ENCODE assay signal across 1 cellular context in genomic region chr1:116762781-116763115, GRCh38.
TF ChIP-seq lines count a peak whose summit lies in the region.

No MANE protein-coding gene starts in this region.

TF ChIP-seq in K562, 482 proteins besides CTCF, POLR2A, EP300 and RAD21 (continued from another document and continues in another):
- TF ChIP-seq, protein P1, sequence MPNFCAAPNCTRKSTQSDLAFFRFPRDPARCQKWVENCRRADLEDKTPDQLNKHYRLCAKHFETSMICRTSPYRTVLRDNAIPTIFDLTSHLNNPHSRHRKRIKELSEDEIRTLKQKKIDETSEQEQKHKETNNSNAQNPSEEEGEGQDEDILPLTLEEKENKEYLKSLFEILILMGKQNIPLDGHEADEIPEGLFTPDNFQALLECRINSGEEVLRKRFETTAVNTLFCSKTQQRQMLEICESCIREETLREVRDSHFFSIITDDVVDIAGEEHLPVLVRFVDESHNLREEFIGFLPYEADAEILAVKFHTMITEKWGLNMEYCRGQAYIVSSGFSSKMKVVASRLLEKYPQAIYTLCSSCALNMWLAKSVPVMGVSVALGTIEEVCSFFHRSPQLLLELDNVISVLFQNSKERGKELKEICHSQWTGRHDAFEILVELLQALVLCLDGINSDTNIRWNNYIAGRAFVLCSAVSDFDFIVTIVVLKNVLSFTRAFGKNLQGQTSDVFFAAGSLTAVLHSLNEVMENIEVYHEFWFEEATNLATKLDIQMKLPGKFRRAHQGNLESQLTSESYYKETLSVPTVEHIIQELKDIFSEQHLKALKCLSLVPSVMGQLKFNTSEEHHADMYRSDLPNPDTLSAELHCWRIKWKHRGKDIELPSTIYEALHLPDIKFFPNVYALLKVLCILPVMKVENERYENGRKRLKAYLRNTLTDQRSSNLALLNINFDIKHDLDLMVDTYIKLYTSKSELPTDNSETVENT (CRISPR knock-in tag; IDR thresholded peaks at IDR 0.05) = no peak
- TF ChIP-seq ZNF408 (CRISPR knock-in tag; IDR thresholded peaks at IDR 0.05; ENCODE audit: low read depth) = no peak
- TF ChIP-seq HDAC2 (IDR thresholded peaks at IDR 0.05) = no peak
- peak; percentile 24; the same call in 1 of the 2 replicates for TF ChIP-seq EP400 (IDR thresholded peaks at IDR 0.05)
- TF ChIP-seq ZNF830 (CRISPR knock-in tag; IDR thresholded peaks at IDR 0.05) = no peak
- no peak for TF ChIP-seq EGR1 (conservative IDR thresholded peaks at IDR 0.05)
- peak; percentile 45 to 84 for TF ChIP-seq E2F6 (IDR thresholded peaks at IDR 0.05; ENCODE audit: borderline replicate concordance in 1 of 2, extremely low read depth in 1 of 2, insufficient read depth in 1 of 2, insufficient read length in 1 of 2, low read depth in 1 of 2, low read length in 1 of 2, poor library complexity in 1 of 2, severe bottlenecking in 1 of 2)
- no peak for TF ChIP-seq RBM15 (IDR thresholded peaks at IDR 0.05; ENCODE audit: insufficient read depth, low read length)
- TF ChIP-seq FOXJ2 (tag; IDR thresholded peaks at IDR 0.05) = no peak
- TF ChIP-seq STAG1 (CRISPR knock-in tag; IDR thresholded peaks at IDR 0.05; ENCODE audit: borderline replicate concordance) = no peak
- TF ChIP-seq, protein P2, sequence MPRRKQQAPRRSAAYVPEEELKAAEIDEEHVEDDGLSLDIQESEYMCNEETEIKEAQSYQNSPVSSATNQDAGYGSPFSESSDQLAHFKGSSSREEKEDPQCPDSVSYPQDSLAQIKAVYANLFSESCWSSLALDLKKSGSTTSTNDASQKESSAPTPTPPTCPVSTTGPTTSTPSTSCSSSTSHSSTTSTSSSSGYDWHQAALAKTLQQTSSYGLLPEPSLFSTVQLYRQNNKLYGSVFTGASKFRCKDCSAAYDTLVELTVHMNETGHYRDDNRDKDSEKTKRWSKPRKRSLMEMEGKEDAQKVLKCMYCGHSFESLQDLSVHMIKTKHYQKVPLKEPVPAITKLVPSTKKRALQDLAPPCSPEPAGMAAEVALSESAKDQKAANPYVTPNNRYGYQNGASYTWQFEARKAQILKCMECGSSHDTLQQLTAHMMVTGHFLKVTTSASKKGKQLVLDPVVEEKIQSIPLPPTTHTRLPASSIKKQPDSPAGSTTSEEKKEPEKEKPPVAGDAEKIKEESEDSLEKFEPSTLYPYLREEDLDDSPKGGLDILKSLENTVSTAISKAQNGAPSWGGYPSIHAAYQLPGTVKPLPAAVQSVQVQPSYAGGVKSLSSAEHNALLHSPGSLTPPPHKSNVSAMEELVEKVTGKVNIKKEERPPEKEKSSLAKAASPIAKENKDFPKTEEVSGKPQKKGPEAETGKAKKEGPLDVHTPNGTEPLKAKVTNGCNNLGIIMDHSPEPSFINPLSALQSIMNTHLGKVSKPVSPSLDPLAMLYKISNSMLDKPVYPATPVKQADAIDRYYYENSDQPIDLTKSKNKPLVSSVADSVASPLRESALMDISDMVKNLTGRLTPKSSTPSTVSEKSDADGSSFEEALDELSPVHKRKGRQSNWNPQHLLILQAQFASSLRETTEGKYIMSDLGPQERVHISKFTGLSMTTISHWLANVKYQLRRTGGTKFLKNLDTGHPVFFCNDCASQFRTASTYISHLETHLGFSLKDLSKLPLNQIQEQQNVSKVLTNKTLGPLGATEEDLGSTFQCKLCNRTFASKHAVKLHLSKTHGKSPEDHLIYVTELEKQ (CRISPR knock-in tag; IDR thresholded peaks at IDR 0.05) = 0 out of 2 replicates have a peak, but pooled peaks have one; percentile 12
- no peak for TF ChIP-seq MCM3 (IDR thresholded peaks at IDR 0.05)
- no peak for TF ChIP-seq NEUROD1 (IDR thresholded peaks at IDR 0.05; ENCODE audit: borderline replicate concordance, low read depth, low read length, partially characterized antibody)
- TF ChIP-seq RBM14 (IDR thresholded peaks at IDR 0.05; ENCODE audit: borderline replicate concordance, insufficient read depth, low read depth, low read length) = no peak
- TF ChIP-seq ZNF785 (CRISPR knock-in tag; IDR thresholded peaks at IDR 0.05) = no peak
- TF ChIP-seq MEF2A (IDR thresholded peaks at IDR 0.05; ENCODE audit: control insufficient read depth, low read depth, low read length) = no peak
- TF ChIP-seq SMAD4 (CRISPR knock-in tag; conservative IDR thresholded peaks at IDR 0.05) = peak; percentile 34; the same call in 1 of the 2 replicates
- TF ChIP-seq ARID3A (IDR thresholded peaks at IDR 0.05; ENCODE audit: borderline replicate concordance, low read depth, low read length) = no peak
- TF ChIP-seq, protein P3, sequence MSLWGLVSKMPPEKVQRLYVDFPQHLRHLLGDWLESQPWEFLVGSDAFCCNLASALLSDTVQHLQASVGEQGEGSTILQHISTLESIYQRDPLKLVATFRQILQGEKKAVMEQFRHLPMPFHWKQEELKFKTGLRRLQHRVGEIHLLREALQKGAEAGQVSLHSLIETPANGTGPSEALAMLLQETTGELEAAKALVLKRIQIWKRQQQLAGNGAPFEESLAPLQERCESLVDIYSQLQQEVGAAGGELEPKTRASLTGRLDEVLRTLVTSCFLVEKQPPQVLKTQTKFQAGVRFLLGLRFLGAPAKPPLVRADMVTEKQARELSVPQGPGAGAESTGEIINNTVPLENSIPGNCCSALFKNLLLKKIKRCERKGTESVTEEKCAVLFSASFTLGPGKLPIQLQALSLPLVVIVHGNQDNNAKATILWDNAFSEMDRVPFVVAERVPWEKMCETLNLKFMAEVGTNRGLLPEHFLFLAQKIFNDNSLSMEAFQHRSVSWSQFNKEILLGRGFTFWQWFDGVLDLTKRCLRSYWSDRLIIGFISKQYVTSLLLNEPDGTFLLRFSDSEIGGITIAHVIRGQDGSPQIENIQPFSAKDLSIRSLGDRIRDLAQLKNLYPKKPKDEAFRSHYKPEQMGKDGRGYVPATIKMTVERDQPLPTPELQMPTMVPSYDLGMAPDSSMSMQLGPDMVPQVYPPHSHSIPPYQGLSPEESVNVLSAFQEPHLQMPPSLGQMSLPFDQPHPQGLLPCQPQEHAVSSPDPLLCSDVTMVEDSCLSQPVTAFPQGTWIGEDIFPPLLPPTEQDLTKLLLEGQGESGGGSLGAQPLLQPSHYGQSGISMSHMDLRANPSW (CRISPR knock-in tag; IDR thresholded peaks at IDR 0.05) = no peak
- no peak for TF ChIP-seq GATAD2A (IDR thresholded peaks at IDR 0.05)
- no peak for TF ChIP-seq MAX (CRISPR knock-in tag; IDR thresholded peaks at IDR 0.05)
- TF ChIP-seq NR2C1 (IDR thresholded peaks at IDR 0.05) = no peak
- peak; percentile 56; the same call in 1 of the 2 replicates for TF ChIP-seq NR2C1 (tag; IDR thresholded peaks at IDR 0.05)
- peak; percentile 38; the same call in 1 of the 2 replicates for TF ChIP-seq GABPA (tag; conservative IDR thresholded peaks at IDR 0.05; ENCODE audit: low read depth)
- peak; percentile 77 for TF ChIP-seq L3MBTL2 (IDR thresholded peaks at IDR 0.05)
- TF ChIP-seq, protein P4, sequence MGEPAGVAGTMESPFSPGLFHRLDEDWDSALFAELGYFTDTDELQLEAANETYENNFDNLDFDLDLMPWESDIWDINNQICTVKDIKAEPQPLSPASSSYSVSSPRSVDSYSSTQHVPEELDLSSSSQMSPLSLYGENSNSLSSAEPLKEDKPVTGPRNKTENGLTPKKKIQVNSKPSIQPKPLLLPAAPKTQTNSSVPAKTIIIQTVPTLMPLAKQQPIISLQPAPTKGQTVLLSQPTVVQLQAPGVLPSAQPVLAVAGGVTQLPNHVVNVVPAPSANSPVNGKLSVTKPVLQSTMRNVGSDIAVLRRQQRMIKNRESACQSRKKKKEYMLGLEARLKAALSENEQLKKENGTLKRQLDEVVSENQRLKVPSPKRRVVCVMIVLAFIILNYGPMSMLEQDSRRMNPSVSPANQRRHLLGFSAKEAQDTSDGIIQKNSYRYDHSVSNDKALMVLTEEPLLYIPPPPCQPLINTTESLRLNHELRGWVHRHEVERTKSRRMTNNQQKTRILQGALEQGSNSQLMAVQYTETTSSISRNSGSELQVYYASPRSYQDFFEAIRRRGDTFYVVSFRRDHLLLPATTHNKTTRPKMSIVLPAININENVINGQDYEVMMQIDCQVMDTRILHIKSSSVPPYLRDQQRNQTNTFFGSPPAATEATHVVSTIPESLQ (CRISPR knock-in tag; IDR thresholded peaks at IDR 0.05) = 0 out of 2 replicates have a peak, but pooled peaks have one; percentile 14
- TF ChIP-seq, protein P5, sequence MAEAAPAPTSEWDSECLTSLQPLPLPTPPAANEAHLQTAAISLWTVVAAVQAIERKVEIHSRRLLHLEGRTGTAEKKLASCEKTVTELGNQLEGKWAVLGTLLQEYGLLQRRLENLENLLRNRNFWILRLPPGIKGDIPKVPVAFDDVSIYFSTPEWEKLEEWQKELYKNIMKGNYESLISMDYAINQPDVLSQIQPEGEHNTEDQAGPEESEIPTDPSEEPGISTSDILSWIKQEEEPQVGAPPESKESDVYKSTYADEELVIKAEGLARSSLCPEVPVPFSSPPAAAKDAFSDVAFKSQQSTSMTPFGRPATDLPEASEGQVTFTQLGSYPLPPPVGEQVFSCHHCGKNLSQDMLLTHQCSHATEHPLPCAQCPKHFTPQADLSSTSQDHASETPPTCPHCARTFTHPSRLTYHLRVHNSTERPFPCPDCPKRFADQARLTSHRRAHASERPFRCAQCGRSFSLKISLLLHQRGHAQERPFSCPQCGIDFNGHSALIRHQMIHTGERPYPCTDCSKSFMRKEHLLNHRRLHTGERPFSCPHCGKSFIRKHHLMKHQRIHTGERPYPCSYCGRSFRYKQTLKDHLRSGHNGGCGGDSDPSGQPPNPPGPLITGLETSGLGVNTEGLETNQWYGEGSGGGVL (CRISPR knock-in tag; IDR thresholded peaks at IDR 0.05) = no peak
- no peak for TF ChIP-seq ZEB2 (IDR thresholded peaks at IDR 0.05)
- no peak for TF ChIP-seq ZNF354B (CRISPR knock-in tag; IDR thresholded peaks at IDR 0.05)
- 0 out of 2 replicates have a peak, but pooled peaks have one; percentile 27 for TF ChIP-seq ZFX (CRISPR knock-in tag; IDR thresholded peaks at IDR 0.05)
- peak; percentile 47; the same call in 1 of the 2 replicates for TF ChIP-seq ZNF175 (CRISPR knock-in tag; IDR thresholded peaks at IDR 0.05; ENCODE audit: low read depth)
- peak; percentile 65 for TF ChIP-seq MYC (IDR thresholded peaks at IDR 0.05; ENCODE audit: low read depth, low read length)
- no peak for TF ChIP-seq MYC (CRISPR knock-in tag; IDR thresholded peaks at IDR 0.05; ENCODE audit: borderline replicate concordance, low read depth)
- peak; percentile 55 for TF ChIP-seq ZNF592 (IDR thresholded peaks at IDR 0.05)
- TF ChIP-seq ZC3H8 (IDR thresholded peaks at IDR 0.05) = no peak
- peak; percentile 76 for TF ChIP-seq ZNF395 (CRISPR knock-in tag; IDR thresholded peaks at IDR 0.05)
- TF ChIP-seq YY1 (IDR thresholded peaks at IDR 0.05; ENCODE audit: borderline replicate concordance in 1 of 3, control insufficient read depth in 1 of 3, extremely low read depth in 1 of 3, insufficient read depth in 3 of 3, insufficient read length in 1 of 3, insufficient replicate concordance in 2 of 3, low read depth in 1 of 3, low read length in 2 of 3) = peak in 1 of 3 experiments; percentile 37
- TF ChIP-seq CBX3 (IDR thresholded peaks at IDR 0.05; ENCODE audit: borderline replicate concordance in 1 of 2, low read length in 2 of 2) = 0 out of 3 replicates have a peak, but pooled peaks of 1 of the 2 experiments have one; percentile 22
